ENCODE assay signal across 7 cellular contexts in the genomic region with DNA sequence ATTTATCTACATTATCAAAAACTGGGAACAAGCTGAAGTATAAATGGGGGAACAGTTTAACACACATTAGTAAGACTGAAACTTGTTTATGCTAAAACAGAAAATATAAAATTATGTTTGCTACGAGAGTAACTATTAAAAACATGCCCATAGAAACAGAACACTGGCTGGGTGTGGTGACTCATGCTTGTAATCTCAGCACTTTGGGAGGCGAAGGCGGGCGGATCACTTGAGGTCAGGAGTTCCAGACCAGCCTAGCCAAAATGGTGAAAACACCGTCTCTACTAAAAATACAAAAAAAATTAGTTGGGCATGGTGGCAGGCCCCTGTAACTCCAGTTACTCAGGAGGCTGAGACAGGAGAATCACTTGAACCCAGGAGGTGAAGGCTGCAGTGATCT. TPM values are rescaled to one million over a fixed set of nuclear protein-coding genes. Genes with fewer than 3 reads are reported as not detected.
A peak's percentile ranks its signal among the peaks of the same experiment; 100 is the strongest.
DNase-seq lines count a peak whose midpoint lies in the region; ATAC-seq, FAIRE-seq and TF ChIP-seq lines count a peak whose summit lies in the region.
"Not testable (repeated sequence)": the region's sequence is repeated elsewhere in the genome, so short reads cannot be mapped to it uniquely, and the experiment has no call there.

No MANE protein-coding gene starts in this region.

- not testable (repeated sequence) for H3K27me3 Mint-ChIP-seq in activated CD4-positive, alpha-beta memory T cell treated with anti-CD3 and anti-CD28 coated beads, Interleukin-2, amount 10 ng/mL, durations not matched to agents 7 days and 5 days; activated naive CD8-positive, alpha-beta T cell treated with anti-CD3 and anti-CD28 coated beads, Interleukin-2, amount 50 U/mL, for 24 hours

- FAIRE-seq in endothelial cell of umbilical vein (lab: Jason Lieb, UNC): peak; percentile 80

- not testable (repeated sequence) for H3K9me3 Mint-ChIP-seq in activated CD4-positive, alpha-beta memory T cell treated with anti-CD3 and anti-CD28 coated beads, Interleukin-2, amount 10 ng/mL, durations not matched to agents 7 days and 5 days; activated naive CD8-positive, alpha-beta T cell treated with anti-CD3 and anti-CD28 coated beads, Interleukin-2, amount 50 U/mL, for 24 hours

- H3K4me1 ChIP-seq in PC-3 (ENCODE audit: insufficient read depth, low read length): not testable (repeated sequence)
- H3K4me1 ChIP-seq in endothelial cell of umbilical vein (ENCODE audit: control insufficient read depth, extremely low read depth, insufficient read depth, low read length) (peaks cover 25% of the 10 kb centered on the region), gastrocnemius medialis (peaks cover 51% of the 10 kb centered on the region in 2 donors)

- H3F3A ChIP-seq in PC-3 (ENCODE audit: low read length, unreplicated experiment): not testable (repeated sequence)

- H2AFZ ChIP-seq in PC-3 (ENCODE audit: low read length); endothelial cell of umbilical vein (ENCODE audit: low read depth, low read length): not testable (repeated sequence)

- peaks cover 40% of the 10 kb centered on the region for H4K20me1 ChIP-seq in PC-3 (ENCODE audit: low read length)
- peaks cover 15% of the 10 kb centered on the region for H4K20me1 ChIP-seq in endothelial cell of umbilical vein (replicated peaks; ENCODE audit: control insufficient read depth, extremely low read depth, insufficient read depth, low read length)

- CTCF ChIA-PET in PC-3 (lab: Charles Lee); endothelial cell of umbilical vein (lab: Charles Lee): not testable (repeated sequence)
- CTCF ChIA-PET in activated CD4-positive, alpha-beta memory T cell treated with anti-CD3 and anti-CD28 coated beads, Interleukin-2, amount 10 ng/mL, durations not matched to agents 7 days and 5 days (lab: Charles Lee): interaction anchor here (0.5 kb wide), 1 partner anchor 42 kb away, joined by 3 read pairs; no protein-coding TSS in a partner anchor

- peak; percentile 42; the same call in 1 of the 2 replicates for ATAC-seq in PC-3
- not testable (repeated sequence) for ATAC-seq in activated naive CD8-positive, alpha-beta T cell treated with anti-CD3 and anti-CD28 coated beads, Interleukin-2, amount 50 U/mL, for 24 hours
- ATAC-seq in left ventricle myocardium superior: peak; percentile 22
- ATAC-seq in gastrocnemius medialis: peak; percentile 45 to 50

- peaks cover 57% of the 10 kb centered on the region for H3K36me3 Mint-ChIP-seq in activated CD4-positive, alpha-beta memory T cell treated with anti-CD3 and anti-CD28 coated beads, Interleukin-2, amount 10 ng/mL, durations not matched to agents 7 days and 5 days (ENCODE audit: low read depth)
- H3K36me3 Mint-ChIP-seq in activated naive CD8-positive, alpha-beta T cell treated with anti-CD3 and anti-CD28 coated beads, Interleukin-2, amount 50 U/mL, for 24 hours (ENCODE audit: low read depth): peaks cover 49% of the 10 kb centered on the region

- H3K79me2 ChIP-seq in PC-3 (ENCODE audit: low read length) (peaks cover 83% of the 10 kb centered on the region), endothelial cell of umbilical vein (ENCODE audit: control insufficient read depth, insufficient read depth, low read length) (peaks cover 89% of the 10 kb centered on the region)

- H3K9me3 ChIP-seq in PC-3 (ENCODE audit: low read length); endothelial cell of umbilical vein (replicated peaks; ENCODE audit: control insufficient read depth, insufficient read depth, low read length); gastrocnemius medialis: not testable (repeated sequence)

- POLR2A ChIA-PET in PC-3 (lab: Charles Lee; ENCODE audit: unreplicated experiment); activated CD4-positive, alpha-beta memory T cell treated with anti-CD3 and anti-CD28 coated beads, Interleukin-2, amount 10 ng/mL, durations not matched to agents 7 days and 5 days (lab: Charles Lee); endothelial cell of umbilical vein (lab: Charles Lee): not testable (repeated sequence)

- in situ Hi-C loops in gastrocnemius medialis (cut with MboI; ENCODE audit: low sequenced_read_pairs in 4 of 4): loop anchor here in 2 of 4 donors (5.0 to 25.0 kb wide), 3 partner anchors 94 to 157 kb away; partner anchors contain the start of genes INPP5K (in 2 of the 2) and CRK (in 1 of the 2)

- intact Hi-C loops in PC-3 (cut with micrococcal nuclease): loop anchor here (10.0 kb wide), 3 partner anchors 64 to 154 kb away; partner anchors contain the start of genes CRK and INPP5K
- intact Hi-C loops in endothelial cell of umbilical vein (cut with micrococcal nuclease); gastrocnemius medialis (cut with DNase I; ENCODE audit: low total_unique reads): not testable (repeated sequence)
- intact Hi-C loops in left ventricle myocardium superior (cut with micrococcal nuclease): loop anchor here (10.0 kb wide), 1 partner anchor 154 kb away; the partner anchor contains the start of gene INPP5K

- not testable (repeated sequence) for H3K27ac ChIP-seq in PC-3 (ENCODE audit: low read length)
- H3K27ac ChIP-seq in endothelial cell of umbilical vein (ENCODE audit: insufficient read depth, low read depth, low read length) (peak overlapping the region; percentile 37), gastrocnemius medialis (peak overlapping the region; percentile 73 to 81 (median 74))

- not testable (repeated sequence) for TF ChIP-seq POLR2A in endothelial cell of umbilical vein (IDR thresholded peaks at IDR 0.05; ENCODE audit: low read depth, low read length); gastrocnemius medialis (IDR thresholded peaks at IDR 0.05)

- H3K9me2 ChIP-seq in PC-3 (replicated peaks; ENCODE audit: low read length): not testable (repeated sequence)

- dilution Hi-C loops in endothelial cell of umbilical vein (cut with MboI; ENCODE audit: extremely low pct_ligation_motif_present, low sequenced_read_pairs): not testable (repeated sequence)

- peaks cover 57% of the 10 kb centered on the region for H3K4me1 Mint-ChIP-seq in activated CD4-positive, alpha-beta memory T cell treated with anti-CD3 and anti-CD28 coated beads, Interleukin-2, amount 10 ng/mL, durations not matched to agents 7 days and 5 days
- peaks cover 58% of the 10 kb centered on the region for H3K4me1 Mint-ChIP-seq in activated naive CD8-positive, alpha-beta T cell treated with anti-CD3 and anti-CD28 coated beads, Interleukin-2, amount 50 U/mL, for 24 hours

- not testable (repeated sequence) for H3K27me3 ChIP-seq in PC-3 (ENCODE audit: low read length); endothelial cell of umbilical vein (ENCODE audit: control insufficient read depth in 2 of 2, insufficient read depth in 2 of 2, low read length in 2 of 2); gastrocnemius medialis

- H3K4me2 ChIP-seq in PC-3 (ENCODE audit: low read length); endothelial cell of umbilical vein (ENCODE audit: insufficient read depth, low read length): not testable (repeated sequence)

- not testable (repeated sequence) for H3K4me3 ChIP-seq in GM12865 (ENCODE audit: low read depth, low read length); PC-3 (ENCODE audit: low read length); endothelial cell of umbilical vein (replicated peaks in 1 of 3; ENCODE audit: insufficient read depth in 1 of 3, low read depth in 1 of 3, low read length in 3 of 3); gastrocnemius medialis

- DNase-seq in GM12865 (ENCODE audit: low read depth): peak; percentile 41
- DNase-seq in PC-3; endothelial cell of umbilical vein (ENCODE audit: low read depth, low spot score); left ventricle myocardium superior: not testable (repeated sequence)
- peak; percentile 52 for DNase-seq in activated CD4-positive, alpha-beta memory T cell treated with anti-CD3 and anti-CD28 coated beads, Interleukin-2, amount 10 ng/mL, durations not matched to agents 7 days and 5 days
- DNase-seq in activated naive CD8-positive, alpha-beta T cell treated with anti-CD3 and anti-CD28 coated beads, Interleukin-2, amount 50 U/mL, for 24 hours: peak; percentile 15
- peak; percentile 23 to 48 for DNase-seq in gastrocnemius medialis

- not testable (repeated sequence) for TF ChIP-seq CTCF in GM12865 (IDR thresholded peaks at IDR 0.05; ENCODE audit: insufficient read depth, low read depth, low read length, missing control alignments); PC-3 (conservative IDR thresholded peaks at IDR 0.05; ENCODE audit: low read depth, low read length); endothelial cell of umbilical vein (IDR thresholded peaks at IDR 0.05; ENCODE audit: extremely low read depth in 1 of 2, insufficient read depth in 1 of 2, low read depth in 1 of 2, low read length in 2 of 2); gastrocnemius medialis (IDR thresholded peaks at IDR 0.05 in 4 of 5, conservative IDR thresholded peaks at IDR 0.05 in 1 of 5)

- peak overlapping the region; percentile 21 for H3K4me3 Mint-ChIP-seq in activated CD4-positive, alpha-beta memory T cell treated with anti-CD3 and anti-CD28 coated beads, Interleukin-2, amount 10 ng/mL, durations not matched to agents 7 days and 5 days
- not testable (repeated sequence) for H3K4me3 Mint-ChIP-seq in activated naive CD8-positive, alpha-beta T cell treated with anti-CD3 and anti-CD28 coated beads, Interleukin-2, amount 50 U/mL, for 24 hours

- BruUV-seq in PC-3 (replicated peaks; lab: Mats Ljungman, UMichigan); endothelial cell of umbilical vein (replicated peaks; lab: Mats Ljungman, UMichigan): not testable (repeated sequence)

- H3K27ac Mint-ChIP-seq in activated CD4-positive, alpha-beta memory T cell treated with anti-CD3 and anti-CD28 coated beads, Interleukin-2, amount 10 ng/mL, durations not matched to agents 7 days and 5 days: peak overlapping the region; percentile 90
- peak overlapping the region; percentile 88 for H3K27ac Mint-ChIP-seq in activated naive CD8-positive, alpha-beta T cell treated with anti-CD3 and anti-CD28 coated beads, Interleukin-2, amount 50 U/mL, for 24 hours

- H3K36me3 ChIP-seq in PC-3 (ENCODE audit: low read depth, low read length) (peaks cover 43% of the 10 kb centered on the region), endothelial cell of umbilical vein (ENCODE audit: control insufficient read depth in 2 of 2, extremely low read depth in 1 of 2, insufficient read depth in 2 of 2, low read length in 2 of 2) (peaks cover 16 to 17% of the 10 kb centered on the region in 2 experiments), gastrocnemius medialis (peaks cover 0 to 38% of the 10 kb centered on the region in 2 donors)

- not testable (repeated sequence) for H3K9me1 ChIP-seq in endothelial cell of umbilical vein (replicated peaks; ENCODE audit: control insufficient read depth, extremely low read depth, insufficient read depth, low read length)

- not testable (repeated sequence) for H3K9ac ChIP-seq in PC-3 (ENCODE audit: low read length); endothelial cell of umbilical vein (replicated peaks; ENCODE audit: extremely low read depth, insufficient read depth, low read length)

RNA-seq across cellular contexts. Expression of gene YWHAE, which starts 39.7 kb away (rescaled TPM):
- total RNA-seq in PC-3 (2014; rRNA removed): 210 and 342 TPM in 2 replicates
- total RNA-seq in activated CD4-positive, alpha-beta memory T cell treated with anti-CD3 and anti-CD28 coated beads, Interleukin-2, amount 10 ng/mL, durations not matched to agents 7 days and 5 days: 100 to 1,000 TPM; 352 to 374 TPM
- total RNA-seq in endothelial cell of umbilical vein: 819 and 848 TPM in 2 replicates
- polyA plus RNA-seq in endothelial cell of umbilical vein: 325 and 396 TPM in 2 replicates
- 840 and 857 TPM in 2 replicates for polyA plus RNA-seq in endothelial cell of umbilical vein (2011; cell fraction: cytosol; rRNA removed)
- 329 and 517 TPM in 2 replicates for polyA plus RNA-seq in endothelial cell of umbilical vein (2011; cell fraction: nucleus; rRNA removed)
- polyA plus RNA-seq in endothelial cell of umbilical vein (2012): 907 and 1,093 TPM in 2 replicates
- polyA minus RNA-seq in endothelial cell of umbilical vein: 387 and 461 TPM in 2 replicates
- 487 TPM for polyA minus RNA-seq in endothelial cell of umbilical vein (2011; cell fraction: cytosol; rRNA and poly(A)+ RNA removed)
- polyA minus RNA-seq in endothelial cell of umbilical vein (2011; cell fraction: nucleus; rRNA and poly(A)+ RNA removed): 155 and 169 TPM in 2 replicates
- 620 TPM for total RNA-seq in left ventricle myocardium superior
- total RNA-seq in gastrocnemius medialis: 1,000 to 10,000 TPM in 3 of 4 donors, 100 to 1,000 TPM in 1; 915 to 1,814 (median 1,174) TPM
